8 cellular contexts compared by ENCODE assay signal in genomic region chr1:199684686-199685273, GRCh38.
DNase-seq lines count a peak whose midpoint lies in the region; ATAC-seq, FAIRE-seq and TF ChIP-seq lines count a peak whose summit lies in the region.

No MANE protein-coding gene starts in this region.

- H3K4me1 ChIP-seq in foreskin keratinocyte = peaks cover 17% of the 10 kb centered on the region

- DNase-seq in DMS 273 (lab: John Stamatoyannopoulos, UW; ENCODE audit: unreplicated experiment) (peak; percentile 75), NCI-H2029 treated with DMSO at 0.1 percent for 48 hours (lab: John Stamatoyannopoulos, UW) (peak; percentile 57), foreskin keratinocyte (peak; percentile 34 to 57), pons (ENCODE audit: low spot score) (peak; percentile 70)
- no peak for DNase-seq in activated CD4-positive, CD25-positive, alpha-beta regulatory T cell (lab: John Stamatoyannopoulos, UW)

- TF ChIP-seq CTCF in foreskin keratinocyte (conservative IDR thresholded peaks at IDR 0.05) = peak; percentile 94

- ATAC-seq in GM18909 (IDR thresholded peaks at IDR 0.05; ENCODE audit: poor library complexity, unreplicated experiment) = peak; percentile 94
- peak; percentile 88 for ATAC-seq in HG03095 (IDR thresholded peaks at IDR 0.05; ENCODE audit: unreplicated experiment)
- ATAC-seq in foreskin keratinocyte = peak; percentile 83

- no peaks in the 10 kb centered on the region for H3K27me3 ChIP-seq in foreskin keratinocyte

- H3K27ac ChIP-seq in foreskin keratinocyte = no peak overlapping the region

- peak; percentile 92 for FAIRE-seq in TTC549 (lab: Jason Lieb, UNC)

Comparison
In these comparisons a context has a peak if more than half of its experiments do, and no peak if none do; other contexts are left out.
1. DNase-seq: peak in DMS 273 (single experiment), NCI-H2029 treated with DMSO at 0.1 percent for 48 hours (single experiment), foreskin keratinocyte (2 of 2) and pons (single experiment); none in activated CD4-positive, CD25-positive, alpha-beta regulatory T cell (0 of 4).
2. Peak in every context shown above with its lines, with median percentiles within 50 percentile points of each other: ATAC-seq.